In the genomic region with DNA sequence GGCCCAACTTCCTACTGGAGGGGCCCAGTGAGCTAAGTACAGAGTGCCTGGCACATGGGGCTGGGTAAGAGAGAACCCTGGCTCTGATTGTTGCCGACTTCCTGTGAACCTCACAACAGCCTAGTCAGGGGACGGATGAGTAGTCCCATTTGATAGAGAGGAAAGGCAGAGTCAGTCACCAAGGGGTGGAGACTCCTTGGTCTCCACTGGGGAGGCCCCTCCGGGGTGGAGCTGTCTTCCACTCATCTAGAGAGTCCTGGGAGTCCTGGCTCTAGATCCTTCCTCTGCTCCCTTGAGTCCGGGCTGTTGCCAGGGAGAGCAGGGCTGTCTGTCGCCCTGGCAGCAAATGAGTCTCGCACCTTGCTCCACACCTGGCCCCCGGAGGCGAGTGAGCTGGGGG, we compare ENCODE assay signal across 13 cellular contexts. TPM values are rescaled to one million over a fixed set of nuclear protein-coding genes. Genes with fewer than 3 reads are reported as not detected.
DNase-seq lines count a peak whose midpoint lies in the region; ATAC-seq and TF ChIP-seq lines count a peak whose summit lies in the region.
"Had no signal": no experiment of that assay in that cellular context is flagged by ENCODE, and none has a peak within 500 bp of the region (broad histone marks: within the 10 kb centered on the region; RNA-seq: fewer than 3 reads in every experiment).

No MANE protein-coding gene starts in this region.

- POLR2A ChIA-PET in RWPE1 (lab: Yijun Ruan, JAX; ENCODE audit: low non-redundant PET): interaction anchor here (0.7 kb wide), 1 partner anchor 30 kb away, joined by 3 read pairs; no protein-coding TSS in a partner anchor

- H3K27me3 Mint-ChIP-seq in CD14-positive monocyte (ENCODE audit: low read depth in 3 of 3) (peaks cover 0 to 1% (median 0%) of the 10 kb centered on the region in 3 donors), naive B cell (no peaks in the 10 kb centered on the region)

- peaks cover 35% of the 10 kb centered on the region for H3K4me1 ChIP-seq in lower lobe of right lung

- ATAC-seq in naive B cell (ENCODE audit: low read depth in 2 of 2) (no peak), HG02884 (IDR thresholded peaks at IDR 0.05; ENCODE audit: unreplicated experiment) (no peak), lower lobe of right lung (no peak)

- H3K9me3 Mint-ChIP-seq in CD14-positive monocyte: no peaks in the 10 kb centered on the region
- H3K9me3 Mint-ChIP-seq in naive B cell: no peaks in the 10 kb centered on the region

- H3K36me3 ChIP-seq in lower lobe of right lung: peaks cover 82% of the 10 kb centered on the region

- no peaks in the 10 kb centered on the region for H3K9me3 ChIP-seq in lower lobe of right lung

- TF ChIP-seq CTCF in CD14-positive monocyte (IDR thresholded peaks at IDR 0.05) (no peak), RWPE1 (conservative IDR thresholded peaks at IDR 0.05; ENCODE audit: low read depth) (no peak), lower lobe of right lung (IDR thresholded peaks at IDR 0.05) (no peak)

- H3K27ac Mint-ChIP-seq in CD14-positive monocyte (peak overlapping the region in 4 of 7 donors; percentile 35 to 60 (median 43)), naive B cell (peak overlapping the region in 4 of 6 donors; percentile 18 to 82 (median 34))
- H3K27ac Mint-ChIP-seq: H9 had no signal

- CTCF ChIA-PET in RWPE1 (lab: Yijun Ruan, JAX): interaction anchor here (0.6 to 1.2 kb wide), 3 partner anchors 30 to 353 kb away, joined by 3 read pairs; no protein-coding TSS in a partner anchor

- DNase-seq in CD14-positive monocyte (ENCODE audit: low spot score) (no peak), RWPE1 (ENCODE audit: low spot score) (no peak), naive B cell (no peak), NCI-H2107 (lab: John Stamatoyannopoulos, UW) (no peak), NCI-H2227 treated with DMSO at 0.1 percent for 48 hours (lab: John Stamatoyannopoulos, UW) (no peak), lower lobe of right lung (no peak)
- peak; percentile 75 to 78 for DNase-seq in activated T-cell treated with anti-CD3 and anti-CD28 coated beads, Interleukin-2, amount 50 U/mL, for 48 hours
- DNase-seq: H9, NCI-H446, Right ventricle myocardium superior had no signal

- H3K27ac ChIP-seq in RWPE1: peak overlapping the region; percentile 94
- H3K27ac ChIP-seq in lower lobe of right lung: no peak overlapping the region

- H3K36me3 Mint-ChIP-seq in CD14-positive monocyte: peaks cover 76 to 96% of the 10 kb centered on the region in 2 donors
- H3K36me3 Mint-ChIP-seq in naive B cell: peaks cover under 1 to 10% of the 10 kb centered on the region in 2 donors

- intact Hi-C loops in CD14-positive monocyte (cut with micrococcal nuclease) (no loop called here), lower lobe of right lung (cut with DNase I) (no loop called here)

- H3K4me3 ChIP-seq in lower lobe of right lung: no peak overlapping the region
- H3K4me3 ChIP-seq: smooth muscle cell had no signal

- no peak overlapping the region for H3K4me3 Mint-ChIP-seq in CD14-positive monocyte
- H3K4me3 Mint-ChIP-seq in naive B cell: no peak overlapping the region
- H3K4me3 Mint-ChIP-seq: H9 had no signal

- H3K27me3 ChIP-seq in lower lobe of right lung (ENCODE audit: low read depth): no peaks in the 10 kb centered on the region

- H3K4me1 Mint-ChIP-seq in CD14-positive monocyte (peaks cover 35% of the 10 kb centered on the region), naive B cell (peaks cover 34 to 56% (median 54%) of the 10 kb centered on the region in 3 donors)

RNA-seq across cellular contexts. Expression of a gene that starts 8.0 kb away (rescaled TPM):
- polyA plus RNA-seq in CD14-positive monocyte (10 to 100 TPM; 41.6 to 63.4 TPM), naive B cell (ENCODE audit: low read depth in 6 of 6) (100 to 1,000 TPM in 2 of 6 donors, 10 to 100 TPM in 4; 66.5 to 178 (median 98.1) TPM)
- 59.4 TPM for total RNA-seq in lower lobe of right lung

RNA-seq across cellular contexts. Expression of a gene that starts 12.2 kb away (rescaled TPM):
- polyA plus RNA-seq in CD14-positive monocyte: 1 to 10 TPM; 1.8 to 2.1 TPM
- polyA plus RNA-seq in naive B cell (ENCODE audit: low read depth in 6 of 6): 10 to 100 TPM; 16.2 to 39.5 (median 25.7) TPM
- 1.7 TPM for total RNA-seq in lower lobe of right lung

RNA-seq across cellular contexts. Expression of a gene that starts 25.1 kb away (rescaled TPM):
- polyA plus RNA-seq in CD14-positive monocyte: 1 to 10 TPM; 1.4 to 1.5 TPM
- 1 to 10 TPM in 1 of 6 donors, under 1 TPM in 2, not detected in 3; 0.56 to 1.4 (median 0.57) TPM for polyA plus RNA-seq in naive B cell (ENCODE audit: low read depth in 6 of 6)
- 0.80 TPM for total RNA-seq in lower lobe of right lung
- total RNA-seq: Right ventricle myocardium superior had no signal

RNA-seq across cellular contexts. Expression of a gene that starts 34.0 kb away (rescaled TPM):
- polyA plus RNA-seq in CD14-positive monocyte (not detected), naive B cell (ENCODE audit: low read depth in 6 of 6) (not detected)
- total RNA-seq in lower lobe of right lung: not detected
- total RNA-seq: H9, LHCN-M2, Right ventricle myocardium superior, smooth muscle cell had no signal
- polyA plus RNA-seq: smooth muscle cell had no signal

RNA-seq across cellular contexts. Expression of a gene that starts 39.0 kb away (rescaled TPM):
- polyA plus RNA-seq in CD14-positive monocyte (1 to 10 TPM in 1 of 2 donors, under 1 TPM in 1; 0.71 to 1.6 TPM), naive B cell (ENCODE audit: low read depth in 6 of 6) (1 to 10 TPM in 1 of 6 donors, under 1 TPM in 3, not detected in 2; 0.31 to 1.9 (median 0.65) TPM)
- 23.1 TPM for total RNA-seq in lower lobe of right lung

Comparison
In these comparisons a context has a peak if more than half of its experiments do, and no peak if none do; other contexts are left out.
1. DNase-seq: peak in activated T-cell treated with anti-CD3 and anti-CD28 coated beads, Interleukin-2, amount 50 U/mL, for 48 hours (2 of 2); none in CD14-positive monocyte (single experiment), RWPE1 (single experiment), naive B cell (single experiment), NCI-H2107 (single experiment), NCI-H2227 treated with DMSO at 0.1 percent for 48 hours (single experiment) and lower lobe of right lung (single experiment).
2. RNA of a gene that starts 12.2 kb away (polyA plus RNA-seq): 16.2 to 39.5 TPM in naive B cell; 1.8 to 2.1 TPM in CD14-positive monocyte; every median in the first group is over 4 times any median in the second.